ENCODE assay signal across 31 cellular contexts in genomic region chr4:25536577-25537325, GRCh38.
A peak's percentile ranks its signal among the peaks of the same experiment; 100 is the strongest.
DNase-seq lines count a peak whose midpoint lies in the region; ATAC-seq and TF ChIP-seq lines count a peak whose summit lies in the region.
"Had no signal": no experiment of that assay in that cellular context is flagged by ENCODE, and none has a peak within 500 bp of the region (broad histone marks: within the 10 kb centered on the region; RNA-seq: fewer than 3 reads in every experiment).

No MANE protein-coding gene starts in this region.

- H3K27me3 ChIP-seq in right atrium auricular region (no peaks in the 10 kb centered on the region), left ventricle myocardium inferior (ENCODE audit: low read depth) (peaks cover 7% of the 10 kb centered on the region)
- H3K27me3 ChIP-seq: gastroesophageal sphincter had no signal

- intact Hi-C loops in left ventricle myocardium inferior (cut with micrococcal nuclease) = no loop called here

- H3K27ac ChIP-seq in right atrium auricular region (no peak overlapping the region), left ventricle myocardium inferior (replicated peaks) (no peak overlapping the region)
- H3K27ac ChIP-seq: A549, gastroesophageal sphincter, KMS-11, prostate gland had no signal

- TF ChIP-seq CTCF in right atrium auricular region (IDR thresholded peaks at IDR 0.05) (no peak), left ventricle myocardium inferior (IDR thresholded peaks at IDR 0.05; ENCODE audit: borderline replicate concordance) (no peak)

- H3K9me3 ChIP-seq in right atrium auricular region (no peaks in the 10 kb centered on the region), left ventricle myocardium inferior (replicated peaks) (no peaks in the 10 kb centered on the region)
- H3K9me3 ChIP-seq: A549, gastroesophageal sphincter, prostate gland had no signal

- no peaks in the 10 kb centered on the region for H3K36me3 ChIP-seq in right atrium auricular region
- no peaks in the 10 kb centered on the region for H3K36me3 ChIP-seq in left ventricle myocardium inferior
- H3K36me3 ChIP-seq: gastroesophageal sphincter, prostate gland had no signal

- DNase-seq in COLO829 (ENCODE audit: low spot score) = peak; percentile 25
- peak; percentile 92 for DNase-seq in NCI-H187 treated with DMSO at 0.1 percent for 48 hours (lab: John Stamatoyannopoulos, UW)
- peak; percentile 53 for DNase-seq in glomerular visceral epithelial cell (ENCODE audit: extremely low spot score)
- peak; percentile 66 for DNase-seq in renal cortical epithelial cell (ENCODE audit: low read depth)
- DNase-seq in NCI-H1436 (lab: John Stamatoyannopoulos, UW) = no peak
- no peak for DNase-seq in right atrium auricular region (ENCODE audit: low spot score)
- no peak for DNase-seq in left ventricle myocardium inferior
- DNase-seq: activated CD4-positive, CD25-positive, alpha-beta regulatory T cell; activated gamma-delta T cell treated with Interleukin-2 at 50 U/mL for 16 hours; activated naive CD8-positive, alpha-beta T cell treated with anti-CD3 and anti-CD28 coated beads, Interleukin-2, amount 10 ng/mL, durations not matched to agents 7 days and 5 days; activated T-cell treated with anti-CD3 and anti-CD28 coated beads, Interleukin-2, amount 50 U/mL, for 24 hours; aorta; CD8-positive, alpha-beta T cell; effector CD4-positive, alpha-beta T cell; HCEC 1CT; hippocampal formation; naive thymus-derived CD4-positive, alpha-beta T cell; NCI-H1417 treated with DMSO at 0.1 percent for 48 hours; NCI-H2171 treated with DMSO at 0.1 percent for 48 hours; NCI-H524 treated with DMSO at 0.1 percent for 48 hours; nucleus accumbens; stimulated activated CD4-positive, alpha-beta T cell treated with anti-CD3 and anti-CD28 coated beads, Interleukin-4, amount 100 ng/mL, for 4 hours; T-helper 17 cell; trophoblast cell had no signal

- no peak for ATAC-seq in GM19328 (IDR thresholded peaks at IDR 0.05; ENCODE audit: unreplicated experiment)
- ATAC-seq: A549; CD8-positive, alpha-beta T cell; gastroesophageal sphincter; naive thymus-derived CD4-positive, alpha-beta T cell; Right ventricle myocardium inferior; stimulated activated effector memory CD8-positive, alpha-beta T cell treated with anti-CD3 and anti-CD28 coated beads, Interleukin-12 subunit alpha, Interleukin-12 subunit beta, amount 100 ng/mL, for 72 hours; T-helper 17 cell had no signal

- H3K4me3 ChIP-seq in right atrium auricular region (no peak overlapping the region), left ventricle myocardium inferior (no peak overlapping the region)
- H3K4me3 ChIP-seq: A549, gastroesophageal sphincter, prostate gland had no signal

- H3K4me1 ChIP-seq in right atrium auricular region (no peaks in the 10 kb centered on the region), left ventricle myocardium inferior (no peaks in the 10 kb centered on the region)
- H3K4me1 ChIP-seq: A549, gastroesophageal sphincter, prostate gland had no signal

Comparison
In these comparisons a context has a peak if more than half of its experiments do, and no peak if none do; other contexts are left out.
1. DNase-seq: peak in COLO829 (single experiment), NCI-H187 treated with DMSO at 0.1 percent for 48 hours (single experiment), glomerular visceral epithelial cell (single experiment) and renal cortical epithelial cell (single experiment); none in NCI-H1436 (single experiment), right atrium auricular region (single experiment) and left ventricle myocardium inferior (single experiment).